In genomic region chr4:113474017-113474416, GRCh38 we compare ENCODE assay signal across 15 cellular contexts.
A peak's percentile ranks its signal among the peaks of the same experiment; 100 is the strongest.
DNase-seq lines count a peak whose midpoint lies in the region; ATAC-seq and TF ChIP-seq lines count a peak whose summit lies in the region.
"Had no signal": no experiment of that assay in that cellular context is flagged by ENCODE, and none has a peak within 500 bp of the region (broad histone marks: within the 10 kb centered on the region; RNA-seq: fewer than 3 reads in every experiment).

No MANE protein-coding gene starts in this region.

- POLR2A ChIA-PET in activated CD4-positive, alpha-beta memory T cell treated with anti-CD3 and anti-CD28 coated beads for 36 hours (lab: Charles Lee) = no interaction called here
- POLR2A ChIA-PET in activated CD4-positive, alpha-beta memory T cell treated with anti-CD3 and anti-CD28 coated beads, Interleukin-2, amount 10 ng/mL, durations not matched to agents 7 days and 5 days (lab: Charles Lee) = interaction anchor here (1.0 kb wide), 1 partner anchor 10 kb away, joined by 3 read pairs; no protein-coding TSS in a partner anchor
- POLR2A ChIA-PET in PC-3 (lab: Charles Lee; ENCODE audit: unreplicated experiment) = no interaction called here
- POLR2A ChIA-PET in CD8-positive, alpha-beta T cell (lab: Charles Lee) = no interaction called here

- H3K27me3 Mint-ChIP-seq in activated CD4-positive, alpha-beta memory T cell treated with anti-CD3 and anti-CD28 coated beads for 36 hours = no peaks in the 10 kb centered on the region
- H3K27me3 Mint-ChIP-seq in activated CD4-positive, alpha-beta memory T cell treated with anti-CD3 and anti-CD28 coated beads, Interleukin-2, amount 10 ng/mL, durations not matched to agents 7 days and 5 days = no peaks in the 10 kb centered on the region
- no peaks in the 10 kb centered on the region for H3K27me3 Mint-ChIP-seq in CD8-positive, alpha-beta T cell (ENCODE audit: low read depth)
- no peaks in the 10 kb centered on the region for H3K27me3 Mint-ChIP-seq in stimulated activated memory B cell treated with anti-CD40 and anti-IgM and Interleukin-4, amounts not matched to agents 10 μg/mL and 1 μg/mL and 100 μg/mL, for 72 hours
- H3K27me3 Mint-ChIP-seq: activated naive CD8-positive, alpha-beta T cell treated with anti-CD3 and anti-CD28 coated beads, Interleukin-2, amount 10 ng/mL, durations not matched to agents 7 days and 5 days had no signal

- H3K4me2 ChIP-seq in PC-3 (ENCODE audit: low read length) = no peak overlapping the region

- H3K36me3 Mint-ChIP-seq in activated CD4-positive, alpha-beta memory T cell treated with anti-CD3 and anti-CD28 coated beads for 36 hours = peaks cover 46% of the 10 kb centered on the region
- H3K36me3 Mint-ChIP-seq in activated CD4-positive, alpha-beta memory T cell treated with anti-CD3 and anti-CD28 coated beads, Interleukin-2, amount 10 ng/mL, durations not matched to agents 7 days and 5 days (ENCODE audit: low read depth) = peaks cover 48% of the 10 kb centered on the region
- H3K36me3 Mint-ChIP-seq in CD8-positive, alpha-beta T cell = peaks cover 53% of the 10 kb centered on the region
- H3K36me3 Mint-ChIP-seq in stimulated activated memory B cell treated with anti-CD40 and anti-IgM and Interleukin-4, amounts not matched to agents 10 μg/mL and 1 μg/mL and 100 μg/mL, for 72 hours = peaks cover 52% of the 10 kb centered on the region

- CTCF ChIA-PET in activated CD4-positive, alpha-beta memory T cell treated with anti-CD3 and anti-CD28 coated beads for 36 hours (lab: Charles Lee) = interaction anchor here (1.1 kb wide), 1 partner anchor 11 kb away, joined by 4 read pairs; no protein-coding TSS in a partner anchor
- CTCF ChIA-PET in activated CD4-positive, alpha-beta memory T cell treated with anti-CD3 and anti-CD28 coated beads, Interleukin-2, amount 10 ng/mL, durations not matched to agents 7 days and 5 days (lab: Charles Lee) = no interaction called here
- CTCF ChIA-PET in PC-3 (lab: Charles Lee) = no interaction called here
- CTCF ChIA-PET in CD8-positive, alpha-beta T cell (lab: Charles Lee) = no interaction called here

- H3K4me1 ChIP-seq in PC-3 (ENCODE audit: insufficient read depth, low read length) = peaks cover 4% of the 10 kb centered on the region
- H3K4me1 ChIP-seq in psoas muscle = peaks cover 54% of the 10 kb centered on the region
- no peaks in the 10 kb centered on the region for H3K4me1 ChIP-seq in CD8-positive, alpha-beta T cell (ENCODE audit: insufficient read depth, low read length)
- no peaks in the 10 kb centered on the region for H3K4me1 ChIP-seq in effector memory CD4-positive, alpha-beta T cell (ENCODE audit: control insufficient read depth, insufficient read depth, low read length, poor library complexity, severe bottlenecking)

- H3K4me1 Mint-ChIP-seq in activated CD4-positive, alpha-beta memory T cell treated with anti-CD3 and anti-CD28 coated beads for 36 hours (ENCODE audit: low read depth) = peaks cover 51% of the 10 kb centered on the region
- H3K4me1 Mint-ChIP-seq in activated CD4-positive, alpha-beta memory T cell treated with anti-CD3 and anti-CD28 coated beads, Interleukin-2, amount 10 ng/mL, durations not matched to agents 7 days and 5 days = peaks cover 23% of the 10 kb centered on the region
- no peaks in the 10 kb centered on the region for H3K4me1 Mint-ChIP-seq in CD8-positive, alpha-beta T cell (ENCODE audit: low read depth)
- no peaks in the 10 kb centered on the region for H3K4me1 Mint-ChIP-seq in stimulated activated memory B cell treated with anti-CD40 and anti-IgM and Interleukin-4, amounts not matched to agents 10 μg/mL and 1 μg/mL and 100 μg/mL, for 72 hours

- H3K27ac Mint-ChIP-seq in activated CD4-positive, alpha-beta memory T cell treated with anti-CD3 and anti-CD28 coated beads for 36 hours = peak overlapping the region; percentile 84
- H3K27ac Mint-ChIP-seq in activated CD4-positive, alpha-beta memory T cell treated with anti-CD3 and anti-CD28 coated beads, Interleukin-2, amount 10 ng/mL, durations not matched to agents 7 days and 5 days = no peak overlapping the region
- H3K27ac Mint-ChIP-seq in CD8-positive, alpha-beta T cell = no peak overlapping the region
- no peak overlapping the region for H3K27ac Mint-ChIP-seq in stimulated activated memory B cell treated with anti-CD40 and anti-IgM and Interleukin-4, amounts not matched to agents 10 μg/mL and 1 μg/mL and 100 μg/mL, for 72 hours
- H3K27ac Mint-ChIP-seq: activated naive CD8-positive, alpha-beta T cell treated with anti-CD3 and anti-CD28 coated beads, Interleukin-2, amount 10 ng/mL, durations not matched to agents 7 days and 5 days had no signal

- no peaks in the 10 kb centered on the region for H4K20me1 ChIP-seq in PC-3 (ENCODE audit: low read length)

- H3K27ac ChIP-seq in PC-3 (ENCODE audit: low read length) (no peak overlapping the region), psoas muscle (peak overlapping the region; percentile 87)
- H3K27ac ChIP-seq in CD8-positive, alpha-beta T cell (ENCODE audit: low read depth, low read length) = no peak overlapping the region
- H3K27ac ChIP-seq in effector memory CD4-positive, alpha-beta T cell (ENCODE audit: insufficient read depth, low read length, poor library complexity, severe bottlenecking) = no peak overlapping the region
- H3K27ac ChIP-seq: HL-60, lower lobe of right lung had no signal

- intact Hi-C loops in activated CD4-positive, alpha-beta memory T cell treated with anti-CD3 and anti-CD28 coated beads for 36 hours (cut with micrococcal nuclease) = loop anchor here (1.0 to 10.0 kb wide), 6 partner anchors 27 to 431 kb away; no protein-coding TSS in a partner anchor
- intact Hi-C loops in PC-3 (cut with micrococcal nuclease) (no loop called here), psoas muscle (cut with DNase I) (no loop called here)
- intact Hi-C loops in CD8-positive, alpha-beta T cell (cut with DNase I, micrococcal nuclease) = no loop called here

- no peaks in the 10 kb centered on the region for H3K9me2 ChIP-seq in PC-3 (replicated peaks; ENCODE audit: low read length)

- no peaks in the 10 kb centered on the region for H3K79me2 ChIP-seq in PC-3 (ENCODE audit: low read length)

- no peak overlapping the region for H3K4me3 Mint-ChIP-seq in activated CD4-positive, alpha-beta memory T cell treated with anti-CD3 and anti-CD28 coated beads for 36 hours
- no peak overlapping the region for H3K4me3 Mint-ChIP-seq in activated CD4-positive, alpha-beta memory T cell treated with anti-CD3 and anti-CD28 coated beads, Interleukin-2, amount 10 ng/mL, durations not matched to agents 7 days and 5 days
- H3K4me3 Mint-ChIP-seq in CD8-positive, alpha-beta T cell = no peak overlapping the region
- no peak overlapping the region for H3K4me3 Mint-ChIP-seq in stimulated activated memory B cell treated with anti-CD40 and anti-IgM and Interleukin-4, amounts not matched to agents 10 μg/mL and 1 μg/mL and 100 μg/mL, for 72 hours
- H3K4me3 Mint-ChIP-seq: activated naive CD8-positive, alpha-beta T cell treated with anti-CD3 and anti-CD28 coated beads, Interleukin-2, amount 10 ng/mL, durations not matched to agents 7 days and 5 days had no signal

- H3K36me3 ChIP-seq in PC-3 (ENCODE audit: low read depth, low read length) = peaks cover 23% of the 10 kb centered on the region; the same call in 1 of the 2 replicates
- H3K36me3 ChIP-seq in psoas muscle (ENCODE audit: insufficient read depth in 1 of 2, low read depth in 1 of 2) = no peaks in the 10 kb centered on the region
- no peaks in the 10 kb centered on the region for H3K36me3 ChIP-seq in CD8-positive, alpha-beta T cell (ENCODE audit: insufficient read depth, low read length)
- H3K36me3 ChIP-seq in effector memory CD4-positive, alpha-beta T cell (ENCODE audit: control insufficient read depth, insufficient read depth, low read length) = no peaks in the 10 kb centered on the region
- H3K36me3 ChIP-seq: lower lobe of right lung had no signal

- peak; percentile 39 for DNase-seq in activated CD4-positive, alpha-beta memory T cell treated with anti-CD3 and anti-CD28 coated beads for 36 hours
- no peak for DNase-seq in activated CD4-positive, alpha-beta memory T cell treated with anti-CD3 and anti-CD28 coated beads, Interleukin-2, amount 10 ng/mL, durations not matched to agents 7 days and 5 days
- DNase-seq in PC-3 = peak; percentile 14
- peak; percentile 95 for DNase-seq in epithelial cell of esophagus (ENCODE audit: low read depth)
- DNase-seq in psoas muscle = no peak
- no peak for DNase-seq in CD8-positive, alpha-beta T cell
- no peak for DNase-seq in effector memory CD4-positive, alpha-beta T cell
- DNase-seq: activated naive CD8-positive, alpha-beta T cell treated with anti-CD3 and anti-CD28 coated beads, Interleukin-2, amount 10 ng/mL, durations not matched to agents 7 days and 5 days; GDM1; lower lobe of right lung; NCI-H1105 treated with DMSO at 0.1 percent for 48 hours; right cardiac atrium; stimulated activated CD8-positive, alpha-beta memory T cell treated with anti-CD3 and anti-CD28 coated beads, Interleukin-4, amount 100 ng/mL, for 48 hours had no signal

- no peak overlapping the region for H2AFZ ChIP-seq in PC-3 (ENCODE audit: low read length)

- TF ChIP-seq CTCF in PC-3 (conservative IDR thresholded peaks at IDR 0.05; ENCODE audit: low read depth, low read length) (no peak), epithelial cell of esophagus (IDR thresholded peaks at IDR 0.05; ENCODE audit: insufficient read depth, low read depth, low read length, missing control alignments) (no peak), psoas muscle (IDR thresholded peaks at IDR 0.05) (no peak)
- no peak for TF ChIP-seq CTCF in CD8-positive, alpha-beta T cell (IDR thresholded peaks at IDR 0.05)

- BruUV-seq in PC-3 (replicated peaks; lab: Mats Ljungman, UMichigan) = no TSS peak

- H3K9ac ChIP-seq in PC-3 (ENCODE audit: low read length) = no peak overlapping the region

- H3K9me3 ChIP-seq in PC-3 (ENCODE audit: low read length) (peaks cover 13% of the 10 kb centered on the region), psoas muscle (peaks cover 6% of the 10 kb centered on the region)
- no peaks in the 10 kb centered on the region for H3K9me3 ChIP-seq in CD8-positive, alpha-beta T cell (ENCODE audit: low read length)
- no peaks in the 10 kb centered on the region for H3K9me3 ChIP-seq in effector memory CD4-positive, alpha-beta T cell (ENCODE audit: control insufficient read depth, low read length)

- no peak overlapping the region for H3K4me3 ChIP-seq in PC-3 (ENCODE audit: low read length)
- H3K4me3 ChIP-seq in epithelial cell of esophagus (ENCODE audit: low read length) = no peak overlapping the region
- no peak overlapping the region for H3K4me3 ChIP-seq in psoas muscle
- no peak overlapping the region for H3K4me3 ChIP-seq in CD8-positive, alpha-beta T cell (ENCODE audit: low read depth, low read length)
- no peak overlapping the region for H3K4me3 ChIP-seq in effector memory CD4-positive, alpha-beta T cell (ENCODE audit: insufficient read depth, low read depth, low read length, poor library complexity, severe bottlenecking)
- H3K4me3 ChIP-seq: lower lobe of right lung had no signal

- no peak for ATAC-seq in PC-3
- peak; percentile 75 to 92 (median 84) for ATAC-seq in psoas muscle
- ATAC-seq in CD8-positive, alpha-beta T cell = no peak
- no peak for ATAC-seq in stimulated activated memory B cell treated with anti-CD40 and anti-IgM and Interleukin-4, amounts not matched to agents 10 μg/mL and 1 μg/mL and 100 μg/mL, for 72 hours
- ATAC-seq: lower lobe of right lung had no signal

- H3F3A ChIP-seq in PC-3 (ENCODE audit: low read length, unreplicated experiment) = no peaks in the 10 kb centered on the region

- no peaks in the 10 kb centered on the region for H3K27me3 ChIP-seq in PC-3 (ENCODE audit: low read length)
- H3K27me3 ChIP-seq in psoas muscle (ENCODE audit: insufficient read depth in 3 of 3, low read length in 2 of 3) = no peaks in the 10 kb centered on the region
- no peaks in the 10 kb centered on the region for H3K27me3 ChIP-seq in CD8-positive, alpha-beta T cell (ENCODE audit: insufficient read depth, low read length)
- H3K27me3 ChIP-seq in effector memory CD4-positive, alpha-beta T cell (replicated peaks; ENCODE audit: control insufficient read depth, insufficient read depth, low read length, poor library complexity, severe bottlenecking) = no peaks in the 10 kb centered on the region

- H3K9me3 Mint-ChIP-seq in activated CD4-positive, alpha-beta memory T cell treated with anti-CD3 and anti-CD28 coated beads for 36 hours = peaks cover 13% of the 10 kb centered on the region
- peaks cover 12% of the 10 kb centered on the region for H3K9me3 Mint-ChIP-seq in activated CD4-positive, alpha-beta memory T cell treated with anti-CD3 and anti-CD28 coated beads, Interleukin-2, amount 10 ng/mL, durations not matched to agents 7 days and 5 days
- peaks cover 13% of the 10 kb centered on the region for H3K9me3 Mint-ChIP-seq in CD8-positive, alpha-beta T cell
- H3K9me3 Mint-ChIP-seq in stimulated activated memory B cell treated with anti-CD40 and anti-IgM and Interleukin-4, amounts not matched to agents 10 μg/mL and 1 μg/mL and 100 μg/mL, for 72 hours = no peaks in the 10 kb centered on the region

Comparison
In these comparisons a context has a peak if more than half of its experiments do, and no peak if none do; other contexts are left out.
1. DNase-seq: peak in activated CD4-positive, alpha-beta memory T cell treated with anti-CD3 and anti-CD28 coated beads for 36 hours (single experiment), PC-3 (single experiment) and epithelial cell of esophagus (single experiment); none in activated CD4-positive, alpha-beta memory T cell treated with anti-CD3 and anti-CD28 coated beads, Interleukin-2, amount 10 ng/mL, durations not matched to agents 7 days and 5 days (single experiment), psoas muscle (0 of 2), CD8-positive, alpha-beta T cell (0 of 7) and effector memory CD4-positive, alpha-beta T cell (0 of 3).
2. ATAC-seq: peak in psoas muscle (4 of 4); none in PC-3 (single experiment), CD8-positive, alpha-beta T cell (single experiment) and stimulated activated memory B cell treated with anti-CD40 and anti-IgM and Interleukin-4, amounts not matched to agents 10 μg/mL and 1 μg/mL and 100 μg/mL, for 72 hours (single experiment).